Comparison of ENCODE assay signal across 23 cellular contexts in genomic region chr17:30838187-30838807, GRCh38.
"Had no signal": no experiment of that assay in that cellular context is flagged by ENCODE, and none has a peak within 500 bp of the region (broad histone marks: within the 10 kb centered on the region; RNA-seq: fewer than 3 reads in every experiment).

No MANE protein-coding gene starts in this region.

- H3K27me3 ChIP-seq: SJSA1 had no signal

- H3K27ac ChIP-seq: SJSA1, SK-N-MC had no signal

- H3K4me3 ChIP-seq: SJSA1, SK-N-MC had no signal

- FAIRE-seq: RCC 7860 had no signal

- DNase-seq: IMR-90, Karpas-422, KG1, MV-4-11, NCI-H1048, NCI-H1105, NCI-H1417, NCI-H1436 treated with DMSO at 0.1 percent for 48 hours, NCI-H187, NCI-H2029, NCI-H2081 treated with DMSO at 0.1 percent for 48 hours, NCI-H2171, NCI-H226, NCI-H510A, NCI-H524 treated with DMSO at 0.1 percent for 48 hours, NCI-H69, NCI-H774, Right ventricle myocardium superior, RPMI8226, SIG-M5 had no signal

- H3K9me3 ChIP-seq: SJSA1 had no signal
